Comparison of ENCODE assay signal across 1 cellular context in genomic region chr7:90346326-90347125, GRCh38.
TF ChIP-seq lines count a peak whose summit lies in the region.

A gene with protein sequence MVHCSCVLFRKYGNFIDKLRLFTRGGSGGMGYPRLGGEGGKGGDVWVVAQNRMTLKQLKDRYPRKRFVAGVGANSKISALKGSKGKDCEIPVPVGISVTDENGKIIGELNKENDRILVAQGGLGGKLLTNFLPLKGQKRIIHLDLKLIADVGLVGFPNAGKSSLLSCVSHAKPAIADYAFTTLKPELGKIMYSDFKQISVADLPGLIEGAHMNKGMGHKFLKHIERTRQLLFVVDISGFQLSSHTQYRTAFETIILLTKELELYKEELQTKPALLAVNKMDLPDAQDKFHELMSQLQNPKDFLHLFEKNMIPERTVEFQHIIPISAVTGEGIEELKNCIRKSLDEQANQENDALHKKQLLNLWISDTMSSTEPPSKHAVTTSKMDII (plus strand): TSS chr7:90346716. CDS start chr7:90346742, 26 bp downstream.

TF ChIP-seq in HepG2, 621 proteins besides CTCF, POLR2A, EP300 and RAD21 (continued from another document and continues in another):
- TF ChIP-seq TRAFD1 (CRISPR knock-in tag; IDR thresholded peaks at IDR 0.05; ENCODE audit: borderline replicate concordance), result no peak
- peak; percentile 59; the same call in 1 of the 2 replicates for TF ChIP-seq ZBTB25 (CRISPR knock-in tag; IDR thresholded peaks at IDR 0.05)
- TF ChIP-seq SOX5 (CRISPR knock-in tag; IDR thresholded peaks at IDR 0.05; ENCODE audit: borderline replicate concordance), result peak; percentile 55
- TF ChIP-seq MTF2 (CRISPR knock-in tag; IDR thresholded peaks at IDR 0.05; ENCODE audit: borderline replicate concordance), result peak; percentile 36; the same call in 1 of the 2 replicates
- TF ChIP-seq NFIB (CRISPR knock-in tag; IDR thresholded peaks at IDR 0.05; ENCODE audit: borderline replicate concordance), result no peak; the same call in 1 of the 2 replicates
- TF ChIP-seq ZBTB4 (CRISPR knock-in tag; IDR thresholded peaks at IDR 0.05; ENCODE audit: borderline replicate concordance), result peak; percentile 84; the same call in 1 of the 2 replicates
- TF ChIP-seq ZNF773 (CRISPR knock-in tag; IDR thresholded peaks at IDR 0.05; ENCODE audit: borderline replicate concordance), result no peak
- TF ChIP-seq MYC (CRISPR knock-in tag; IDR thresholded peaks at IDR 0.05; ENCODE audit: borderline replicate concordance), result peak; percentile 96
- no peak for TF ChIP-seq HNF4G (IDR thresholded peaks at IDR 0.05; ENCODE audit: borderline replicate concordance, low read depth, low read length)
- TF ChIP-seq HNF4G (CRISPR knock-in tag; IDR thresholded peaks at IDR 0.05; ENCODE audit: borderline replicate concordance, low read depth), result peak; percentile 76; the same call in 1 of the 2 replicates
- no peak for TF ChIP-seq ZNF776 (CRISPR knock-in tag; IDR thresholded peaks at IDR 0.05)
- peak; percentile 65; the same call in 1 of the 2 replicates for TF ChIP-seq ZNF510 (CRISPR knock-in tag; IDR thresholded peaks at IDR 0.05; ENCODE audit: low read depth)
- peak; percentile 79; the same call in 1 of the 2 replicates for TF ChIP-seq BCL3 (CRISPR knock-in tag; IDR thresholded peaks at IDR 0.05)
- TF ChIP-seq PHF20 (CRISPR knock-in tag; IDR thresholded peaks at IDR 0.05), result peak; percentile 99
- peak; percentile 92; the same call in 1 of the 2 replicates for TF ChIP-seq KDM5B (CRISPR knock-in tag; IDR thresholded peaks at IDR 0.05; ENCODE audit: borderline replicate concordance)
- 0 out of 2 replicates have a peak, but pooled peaks have one; percentile 15 for TF ChIP-seq SIX4 (CRISPR knock-in tag; IDR thresholded peaks at IDR 0.05)
- TF ChIP-seq, protein P1, sequence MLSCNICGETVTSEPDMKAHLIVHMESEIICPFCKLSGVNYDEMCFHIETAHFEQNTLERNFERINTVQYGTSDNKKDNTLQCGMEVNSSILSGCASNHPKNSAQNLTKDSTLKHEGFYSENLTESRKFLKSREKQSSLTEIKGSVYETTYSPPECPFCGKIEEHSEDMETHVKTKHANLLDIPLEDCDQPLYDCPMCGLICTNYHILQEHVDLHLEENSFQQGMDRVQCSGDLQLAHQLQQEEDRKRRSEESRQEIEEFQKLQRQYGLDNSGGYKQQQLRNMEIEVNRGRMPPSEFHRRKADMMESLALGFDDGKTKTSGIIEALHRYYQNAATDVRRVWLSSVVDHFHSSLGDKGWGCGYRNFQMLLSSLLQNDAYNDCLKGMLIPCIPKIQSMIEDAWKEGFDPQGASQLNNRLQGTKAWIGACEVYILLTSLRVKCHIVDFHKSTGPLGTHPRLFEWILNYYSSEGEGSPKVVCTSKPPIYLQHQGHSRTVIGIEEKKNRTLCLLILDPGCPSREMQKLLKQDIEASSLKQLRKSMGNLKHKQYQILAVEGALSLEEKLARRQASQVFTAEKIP (CRISPR knock-in tag; IDR thresholded peaks at IDR 0.05; ENCODE audit: borderline replicate concordance), result no peak
- TF ChIP-seq CEBPZ (IDR thresholded peaks at IDR 0.05; ENCODE audit: low read length), result no peak
- no peak for TF ChIP-seq RBM22 (optimal IDR thresholded peaks at IDR 0.05; ENCODE audit: low read length)
- TF ChIP-seq TIGD3 (CRISPR knock-in tag; IDR thresholded peaks at IDR 0.05; ENCODE audit: borderline replicate concordance), result no peak; the same call in 1 of the 2 replicates
- TF ChIP-seq KMT2A (CRISPR knock-in tag; IDR thresholded peaks at IDR 0.05), result peak; percentile 91
- no peak for TF ChIP-seq ARNT (IDR thresholded peaks at IDR 0.05)
- no peak for TF ChIP-seq TERF1 (CRISPR knock-in tag; IDR thresholded peaks at IDR 0.05)
- TF ChIP-seq REST (IDR thresholded peaks at IDR 0.05; ENCODE audit: borderline replicate concordance in 1 of 2, low read depth in 1 of 2, low read length in 2 of 2), result no peak; a peak in 1 of 4 replicates
- peak; percentile 69; the same call in 1 of the 2 replicates for TF ChIP-seq HIVEP1 (CRISPR knock-in tag; IDR thresholded peaks at IDR 0.05)
- TF ChIP-seq, protein P2, sequence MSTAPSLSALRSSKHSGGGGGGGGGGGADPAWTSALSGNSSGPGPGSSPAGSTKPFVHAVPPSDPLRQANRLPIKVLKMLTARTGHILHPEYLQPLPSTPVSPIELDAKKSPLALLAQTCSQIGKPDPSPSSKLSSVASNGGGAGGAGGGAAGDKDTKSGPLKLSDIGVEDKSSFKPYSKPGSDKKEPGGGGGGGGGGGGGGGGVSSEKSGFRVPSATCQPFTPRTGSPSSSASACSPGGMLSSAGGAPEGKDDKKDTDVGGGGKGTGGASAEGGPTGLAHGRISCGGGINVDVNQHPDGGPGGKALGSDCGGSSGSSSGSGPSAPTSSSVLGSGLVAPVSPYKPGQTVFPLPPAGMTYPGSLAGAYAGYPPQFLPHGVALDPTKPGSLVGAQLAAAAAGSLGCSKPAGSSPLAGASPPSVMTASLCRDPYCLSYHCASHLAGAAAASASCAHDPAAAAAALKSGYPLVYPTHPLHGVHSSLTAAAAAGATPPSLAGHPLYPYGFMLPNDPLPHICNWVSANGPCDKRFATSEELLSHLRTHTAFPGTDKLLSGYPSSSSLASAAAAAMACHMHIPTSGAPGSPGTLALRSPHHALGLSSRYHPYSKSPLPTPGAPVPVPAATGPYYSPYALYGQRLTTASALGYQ (CRISPR knock-in tag; IDR thresholded peaks at IDR 0.05), result no peak
